In the genomic region with DNA sequence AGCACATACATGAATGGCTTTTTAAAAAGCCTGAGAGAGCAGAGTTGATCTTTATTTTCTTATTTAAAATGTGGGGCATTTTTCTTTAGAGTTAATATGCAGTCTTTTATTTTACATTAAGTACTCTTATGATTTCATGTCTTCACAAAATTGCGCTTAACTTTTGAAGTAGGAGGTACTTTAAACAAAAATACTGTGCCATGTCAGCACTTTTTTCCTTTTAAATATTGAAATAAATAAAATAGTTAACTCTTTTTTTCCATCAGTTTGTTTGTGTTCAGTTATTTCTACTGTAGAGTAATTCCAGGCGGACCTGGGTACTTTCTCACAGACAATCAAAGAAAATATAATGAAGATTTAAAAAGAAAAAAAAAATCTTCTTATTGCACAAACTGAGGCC, we compare ENCODE assay signal across 26 cellular contexts.
"Had no signal": no experiment of that assay in that cellular context is flagged by ENCODE, and none has a peak within 500 bp of the region (broad histone marks: within the 10 kb centered on the region; RNA-seq: fewer than 3 reads in every experiment).

No MANE protein-coding gene starts in this region.

- FAIRE-seq: pancreas, small intestine had no signal

- H3K36me3 Mint-ChIP-seq: natural killer cell treated with Interleukin-12 subunit alpha and Interleukin-12 subunit beta and Interleukin-15 and Interleukin-18, amount 100 ng/mL, for 72 hours had no signal

- H3K9me3 Mint-ChIP-seq: natural killer cell treated with Interleukin-12 subunit alpha and Interleukin-12 subunit beta and Interleukin-15 and Interleukin-18, amount 100 ng/mL, for 72 hours; stimulated activated memory B cell treated with anti-CD40 and anti-IgM and Interleukin-4, amounts not matched to agents 10 μg/mL and 1 μg/mL and 100 μg/mL, for 72 hours; stimulated activated naive CD8-positive, alpha-beta T cell treated with anti-CD3 and anti-CD28 coated beads, Interleukin-15, amount 100 ng/mL, for 72 hours had no signal

- H3K4me1 ChIP-seq: pancreas, prostate gland, sigmoid colon, tibial nerve, uterus had no signal

- H3K36me3 ChIP-seq: pancreas, prostate gland, sigmoid colon, tibial nerve, uterus had no signal

- ATAC-seq: mucosa of descending colon; naive thymus-derived CD4-positive, alpha-beta T cell; natural killer cell treated with Interleukin-12 subunit alpha and Interleukin-12 subunit beta and Interleukin-15 and Interleukin-18, amount 100 ng/mL, for 72 hours; pancreas; right cardiac atrium; stimulated activated memory B cell treated with anti-CD40 and anti-IgM and Interleukin-4, amounts not matched to agents 10 μg/mL and 1 μg/mL and 100 μg/mL, for 72 hours; stimulated activated naive CD8-positive, alpha-beta T cell treated with anti-CD3 and anti-CD28 coated beads, Interleukin-15, amount 100 ng/mL, for 72 hours had no signal

- H3K27ac Mint-ChIP-seq: natural killer cell treated with Interleukin-12 subunit alpha and Interleukin-12 subunit beta and Interleukin-15 and Interleukin-18, amount 100 ng/mL, for 72 hours; stimulated activated memory B cell treated with anti-CD40 and anti-IgM and Interleukin-4, amounts not matched to agents 10 μg/mL and 1 μg/mL and 100 μg/mL, for 72 hours; type B pancreatic cell had no signal

- H3K27ac ChIP-seq: left ventricle myocardium inferior, pancreas, prostate gland, sigmoid colon, tibial nerve, uterus had no signal

- H3K4me3 ChIP-seq: left ventricle myocardium inferior, lung, mucosa of descending colon, pancreas, prostate gland, sigmoid colon, tibial nerve, uterus had no signal

- DNase-seq: islet precursor cell; left ventricle myocardium inferior; midbrain; mucosa of descending colon; naive thymus-derived CD4-positive, alpha-beta T cell; nucleus accumbens; pancreas; posterior cingulate gyrus; retina; right cardiac atrium; sigmoid colon; small intestine; stimulated activated CD4-positive, alpha-beta T cell treated with anti-CD3 and anti-CD28 coated beads, Interleukin-1b, Interleukin-23, amount 100 ng/mL, for 48 hours; stimulated activated CD4-positive, alpha-beta T cell treated with anti-CD3 and anti-CD28 coated beads, Interleukin-2, amount 100 ng/mL, for 48 hours; stimulated activated CD4-positive, alpha-beta T cell treated with anti-CD3 and anti-CD28 coated beads, Interleukin-4, amount 100 ng/mL, for 4 hours; stimulated activated CD8-positive, alpha-beta memory T cell treated with anti-CD3 and anti-CD28 coated beads, Interleukin-4, amount 100 ng/mL, for 48 hours; stimulated activated naive CD4-positive, alpha-beta T cell treated with Interleukin-2 at 50 U/mL for 16 hours; stimulated activated naive CD8-positive, alpha-beta T cell treated with anti-CD3 and anti-CD28 coated beads, Interleukin-15, amount 100 ng/mL, for 72 hours; substantia nigra; uterus had no signal

- H3K27me3 Mint-ChIP-seq: stimulated activated memory B cell treated with anti-CD40 and anti-IgM and Interleukin-4, amounts not matched to agents 10 μg/mL and 1 μg/mL and 100 μg/mL, for 72 hours; stimulated activated naive CD8-positive, alpha-beta T cell treated with anti-CD3 and anti-CD28 coated beads, Interleukin-15, amount 100 ng/mL, for 72 hours; type B pancreatic cell had no signal

- H3K27me3 ChIP-seq: pancreas, sigmoid colon, tibial nerve, uterus had no signal

- H3K9me3 ChIP-seq: left ventricle myocardium inferior, mucosa of descending colon, pancreas, prostate gland, sigmoid colon, tibial nerve, uterus had no signal

- H3K4me3 Mint-ChIP-seq: naive thymus-derived CD4-positive, alpha-beta T cell; natural killer cell treated with Interleukin-12 subunit alpha and Interleukin-12 subunit beta and Interleukin-15 and Interleukin-18, amount 100 ng/mL, for 72 hours; stimulated activated memory B cell treated with anti-CD40 and anti-IgM and Interleukin-4, amounts not matched to agents 10 μg/mL and 1 μg/mL and 100 μg/mL, for 72 hours; stimulated activated naive CD8-positive, alpha-beta T cell treated with anti-CD3 and anti-CD28 coated beads, Interleukin-15, amount 100 ng/mL, for 72 hours; type B pancreatic cell had no signal
